In the genomic region with DNA sequence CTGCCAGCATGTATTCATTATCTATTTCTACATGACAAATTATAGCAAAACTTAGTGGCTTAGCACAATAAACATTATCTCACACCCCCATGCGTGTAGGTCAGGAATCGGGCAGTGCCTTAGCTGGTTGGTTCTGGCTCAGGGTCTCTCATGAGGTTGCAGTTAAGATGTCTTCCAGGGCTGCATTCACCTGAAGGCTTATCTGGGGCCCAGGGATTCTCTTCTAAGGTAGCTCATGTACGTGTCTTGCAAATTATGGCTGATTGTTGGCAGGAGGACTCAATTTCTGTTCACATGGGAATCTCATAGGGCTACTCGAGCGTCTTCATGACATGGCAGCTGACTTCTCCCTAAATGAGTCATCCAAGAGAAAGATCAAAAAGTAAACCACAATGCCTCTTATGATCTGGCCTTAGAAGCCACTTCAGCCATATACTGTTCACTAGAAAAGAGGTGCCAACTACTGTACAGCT, we compare ENCODE assay signal across 9 cellular contexts. TPM values are rescaled to one million over a fixed set of nuclear protein-coding genes. Genes with fewer than 3 reads are reported as not detected.
A peak's percentile ranks its signal among the peaks of the same experiment; 100 is the strongest.
DNase-seq lines count a peak whose midpoint lies in the region; ATAC-seq, FAIRE-seq and TF ChIP-seq lines count a peak whose summit lies in the region.
"Had no signal": no experiment of that assay in that cellular context is flagged by ENCODE, and none has a peak within 500 bp of the region (broad histone marks: within the 10 kb centered on the region; RNA-seq: fewer than 3 reads in every experiment).

No MANE protein-coding gene starts in this region.

- H3K36me3 Mint-ChIP-seq in naive thymus-derived CD4-positive, alpha-beta T cell, result no peaks in the 10 kb centered on the region

- DNase-seq in DND-41, result no peak
- DNase-seq in H54 (ENCODE audit: insufficient read length, low spot score), result peak; percentile 14
- peak in 1 of 2 experiments; percentile 57 for DNase-seq in PC-9
- peak in 1 of 2 donors; percentile 66 for DNase-seq in foreskin keratinocyte
- no peak for DNase-seq in kidney glomerular epithelial cell (lab: John Stamatoyannopoulos, UW)
- DNase-seq in naive thymus-derived CD4-positive, alpha-beta T cell, result no peak
- DNase-seq in DMS114 treated with DMSO at 0.1 percent for 48 hours (lab: John Stamatoyannopoulos, UW; ENCODE audit: unreplicated experiment), result no peak

- H3K27ac Mint-ChIP-seq in naive thymus-derived CD4-positive, alpha-beta T cell, result no peak overlapping the region

- peaks cover 0 to 3% (median 0%) of the 10 kb centered on the region in 5 donors for H3K27me3 Mint-ChIP-seq in naive thymus-derived CD4-positive, alpha-beta T cell

- CTCF ChIA-PET in PC-9 (lab: Charles Lee), result no interaction called here
- CTCF ChIA-PET in naive thymus-derived CD4-positive, alpha-beta T cell (lab: Charles Lee), result no interaction called here

- POLR2A ChIA-PET in PC-9 (lab: Charles Lee; ENCODE audit: unreplicated experiment), result interaction anchor here (0.6 to 0.8 kb wide), 2 partner anchors 17 to 51 kb away, joined by 4 to 5 read pairs; no protein-coding TSS in a partner anchor
- POLR2A ChIA-PET in naive thymus-derived CD4-positive, alpha-beta T cell (lab: Charles Lee), result no interaction called here

- H3K4me1 ChIP-seq in DND-41 (ENCODE audit: insufficient read depth, low read length), result no peaks in the 10 kb centered on the region
- H3K4me1 ChIP-seq in PC-9 (replicated peaks; ENCODE audit: insufficient read depth), result peaks cover 45% of the 10 kb centered on the region
- H3K4me1 ChIP-seq in foreskin keratinocyte, result peaks cover 33% of the 10 kb centered on the region
- H3K4me1 ChIP-seq in naive thymus-derived CD4-positive, alpha-beta T cell (ENCODE audit: control insufficient read depth in 2 of 2, insufficient read depth in 2 of 2, low read length in 2 of 2), result no peaks in the 10 kb centered on the region

- peaks cover 7% of the 10 kb centered on the region for H3K27me3 ChIP-seq in DND-41 (ENCODE audit: insufficient read depth, low read length, poor library complexity)
- no peaks in the 10 kb centered on the region for H3K27me3 ChIP-seq in PC-9 (ENCODE audit: insufficient read depth, low read depth)
- H3K27me3 ChIP-seq in foreskin keratinocyte, result no peaks in the 10 kb centered on the region
- no peaks in the 10 kb centered on the region for H3K27me3 ChIP-seq in naive thymus-derived CD4-positive, alpha-beta T cell (ENCODE audit: control insufficient read depth in 2 of 2, insufficient read depth in 2 of 2, low read length in 2 of 2)

- peak; percentile 95 for FAIRE-seq in H54 (lab: Jason Lieb, UNC)

- H3K79me2 ChIP-seq in DND-41 (ENCODE audit: insufficient read depth, low read length) (no peaks in the 10 kb centered on the region), PC-9 (ENCODE audit: low read depth) (no peaks in the 10 kb centered on the region)

- no peak for TF ChIP-seq CTCF in DND-41 (IDR thresholded peaks at IDR 0.05; ENCODE audit: borderline replicate concordance, extremely low read depth, low read length, poor library complexity, severe bottlenecking)
- no peak for TF ChIP-seq CTCF in PC-9 (conservative IDR thresholded peaks at IDR 0.05)
- TF ChIP-seq CTCF in foreskin keratinocyte (conservative IDR thresholded peaks at IDR 0.05), result no peak

- H3K27ac ChIP-seq in DND-41 (ENCODE audit: low read length) (no peak overlapping the region), PC-9 (no peak overlapping the region), foreskin keratinocyte (no peak overlapping the region)
- H3K27ac ChIP-seq in naive thymus-derived CD4-positive, alpha-beta T cell (ENCODE audit: low read depth, low read length), result no peak overlapping the region
- H3K27ac ChIP-seq: skin epidermis had no signal

- H3K4me1 Mint-ChIP-seq in naive thymus-derived CD4-positive, alpha-beta T cell, result no peaks in the 10 kb centered on the region

- no peak overlapping the region for H3K4me3 Mint-ChIP-seq in naive thymus-derived CD4-positive, alpha-beta T cell

- H3K4me3 ChIP-seq in DND-41 (ENCODE audit: low read depth in 1 of 2, low read length in 2 of 2) (no peak overlapping the region), PC-9 (no peak overlapping the region)
- no peak overlapping the region for H3K4me3 ChIP-seq in naive thymus-derived CD4-positive, alpha-beta T cell (ENCODE audit: low read length)
- H3K4me3 ChIP-seq: skin epidermis had no signal

- H3K36me3 ChIP-seq in DND-41 (ENCODE audit: insufficient read depth, low read length) (no peaks in the 10 kb centered on the region), PC-9 (ENCODE audit: low read depth) (no peaks in the 10 kb centered on the region)
- H3K36me3 ChIP-seq in naive thymus-derived CD4-positive, alpha-beta T cell (ENCODE audit: control insufficient read depth in 2 of 3, insufficient read depth in 3 of 3, low read length in 3 of 3), result no peaks in the 10 kb centered on the region

- H3K9me2 ChIP-seq in PC-9 (ENCODE audit: insufficient read depth), result no peaks in the 10 kb centered on the region

- no peak for TF ChIP-seq POLR2A in H54 (IDR thresholded peaks at IDR 0.05; ENCODE audit: low read depth, low read length)

- H3K9me3 ChIP-seq in DND-41 (ENCODE audit: insufficient read depth, low read length, severe bottlenecking) (no peaks in the 10 kb centered on the region), PC-9 (ENCODE audit: insufficient read depth, low read depth) (no peaks in the 10 kb centered on the region)
- H3K9me3 ChIP-seq in naive thymus-derived CD4-positive, alpha-beta T cell (ENCODE audit: control insufficient read depth in 2 of 3, low read length in 3 of 3), result no peaks in the 10 kb centered on the region

- H4K20me1 ChIP-seq in DND-41 (ENCODE audit: insufficient read depth, low read length) (no peaks in the 10 kb centered on the region), PC-9 (ENCODE audit: insufficient read depth) (no peaks in the 10 kb centered on the region)

- peaks cover 27% of the 10 kb centered on the region for H3F3A ChIP-seq in PC-9 (ENCODE audit: insufficient read depth, low read depth)

- ATAC-seq in DND-41 (ENCODE audit: insufficient read depth, low read depth), result 0 out of 3 replicates have a peak, but pooled peaks have one; percentile 31
- peak; percentile 33 for ATAC-seq in foreskin keratinocyte
- no peak for ATAC-seq in naive thymus-derived CD4-positive, alpha-beta T cell
- ATAC-seq in HG03439 (IDR thresholded peaks at IDR 0.05; ENCODE audit: unreplicated experiment), result no peak

- peaks cover 0 to 1% (median 0%) of the 10 kb centered on the region in 11 donors for H3K9me3 Mint-ChIP-seq in naive thymus-derived CD4-positive, alpha-beta T cell

- no TSS peak for BruUV-seq in PC-9 (replicated peaks; lab: Mats Ljungman, UMichigan)

- H3K4me2 ChIP-seq in DND-41 (ENCODE audit: insufficient read depth, low read length) (no peak overlapping the region), PC-9 (peak overlapping the region; percentile 18; the same call in 1 of the 2 replicates)

- H2AFZ ChIP-seq in DND-41 (ENCODE audit: low read depth, low read length) (no peak overlapping the region), PC-9 (no peak overlapping the region)

- intact Hi-C loops in PC-9 (cut with micrococcal nuclease; ENCODE audit: unreplicated experiment), result no loop called here
- intact Hi-C loops in naive thymus-derived CD4-positive, alpha-beta T cell (cut with micrococcal nuclease), result no loop called here

- no peak overlapping the region for H3K9ac ChIP-seq in DND-41 (ENCODE audit: low read depth, low read length)

RNA-seq across cellular contexts. Expression of a gene that starts 42.9 kb away (rescaled TPM):
- total RNA-seq in PC-9 (2021), result 20.5 and 32.0 TPM in 2 replicates
- 19.7 and 22.3 TPM in 2 replicates for total RNA-seq in foreskin keratinocyte
- polyA plus RNA-seq in foreskin keratinocyte, result 7.2 and 9.4 TPM in 2 replicates
- total RNA-seq in naive thymus-derived CD4-positive, alpha-beta T cell, result 10 to 100 TPM; 17.9 to 42.1 (median 27.3) TPM
- polyA plus RNA-seq in naive thymus-derived CD4-positive, alpha-beta T cell, result 10 to 100 TPM in 1 of 2 donors, 1 to 10 TPM in 1; 6.6 to 12.7 TPM

Comparison
In these comparisons a context has a peak if more than half of its experiments do, and no peak if none do; other contexts are left out.
1. ATAC-seq: peak in DND-41 (single experiment) and foreskin keratinocyte (single experiment); none in naive thymus-derived CD4-positive, alpha-beta T cell (single experiment) and HG03439 (single experiment).